ENCODE assay signal across 7 cellular contexts in genomic region chr7:74272305-74273038, GRCh38.
DNase-seq lines count a peak whose midpoint lies in the region; ATAC-seq and TF ChIP-seq lines count a peak whose summit lies in the region.

No MANE protein-coding gene starts in this region.

- H3K4me3 ChIP-seq in stomach smooth muscle (ENCODE audit: low read length in 2 of 2) = peak overlapping the region in 1 of 2 donors; percentile 40

- H3K27ac ChIP-seq in stomach smooth muscle (ENCODE audit: low read length) = peak overlapping the region; percentile 60

- no peaks in the 10 kb centered on the region for H3K9me3 ChIP-seq in stomach smooth muscle (ENCODE audit: control insufficient read depth in 2 of 2, low read length in 2 of 2)

- peak overlapping the region in 1 of 2 donors; percentile 36 for H3K9ac ChIP-seq in stomach smooth muscle (ENCODE audit: low read length in 2 of 2)

- H3K36me3 ChIP-seq in stomach smooth muscle (ENCODE audit: control insufficient read depth in 2 of 2, insufficient read depth in 2 of 2, low read length in 2 of 2) = no peaks in the 10 kb centered on the region

- ATAC-seq in HG02623 (IDR thresholded peaks at IDR 0.05; ENCODE audit: unreplicated experiment) = peak; percentile 58

- TF ChIP-seq POLR2A in GM18526 (IDR thresholded peaks at IDR 0.05; ENCODE audit: extremely low read depth, insufficient read length) = peak; percentile 62

- H3K4me1 ChIP-seq in stomach smooth muscle (ENCODE audit: control insufficient read depth, insufficient read depth, low read length) = peaks cover 11% of the 10 kb centered on the region

- no peaks in the 10 kb centered on the region for H3K27me3 ChIP-seq in stomach smooth muscle (ENCODE audit: control insufficient read depth in 1 of 2, insufficient read depth in 2 of 2, low read length in 2 of 2)

- DNase-seq in NOMO-1 (lab: John Stamatoyannopoulos, UW; ENCODE audit: unreplicated experiment in 2 of 2) (peak; percentile 100), brain pericyte (ENCODE audit: low read depth, low spot score) (peak; percentile 95), left kidney (ENCODE audit: low read depth, low spot score) (peak; percentile 83)
- DNase-seq in stimulated activated naive CD4-positive, alpha-beta T cell treated with Interleukin-2 at 50 U/mL for 16 hours (lab: John Stamatoyannopoulos, UW) = no peak
